9 cellular contexts compared by ENCODE assay signal in genomic region chr7:875051-875450, GRCh38. TPM values are rescaled to one million over a fixed set of nuclear protein-coding genes. Genes with fewer than 3 reads are reported as not detected.
DNase-seq lines count a peak whose midpoint lies in the region; ATAC-seq and TF ChIP-seq lines count a peak whose summit lies in the region.
"Had no signal": no experiment of that assay in that cellular context is flagged by ENCODE, and none has a peak within 500 bp of the region (broad histone marks: within the 10 kb centered on the region; RNA-seq: fewer than 3 reads in every experiment).

No MANE protein-coding gene starts in this region.

- H3K27ac Mint-ChIP-seq in progenitor cell of endocrine pancreas = peak overlapping the region; percentile 24

- H3K27ac ChIP-seq in caudate nucleus (ENCODE audit: low read depth, low read length) = peak overlapping the region; percentile 87

- peaks cover 9% of the 10 kb centered on the region for H3K4me1 Mint-ChIP-seq in progenitor cell of endocrine pancreas (ENCODE audit: low read depth)

- no peak for TF ChIP-seq CTCF in progenitor cell of endocrine pancreas (IDR thresholded peaks at IDR 0.05; ENCODE audit: unreplicated experiment)

- H3K9me3 Mint-ChIP-seq in progenitor cell of endocrine pancreas (ENCODE audit: low read depth) = no peaks in the 10 kb centered on the region

- no peaks in the 10 kb centered on the region for H3K27me3 Mint-ChIP-seq in progenitor cell of endocrine pancreas

- peak overlapping the region; percentile 16 for H3K4me3 Mint-ChIP-seq in progenitor cell of endocrine pancreas (ENCODE audit: low read depth)

- ATAC-seq in GM21529 (IDR thresholded peaks at IDR 0.05; ENCODE audit: unreplicated experiment) = no peak

- H3K36me3 Mint-ChIP-seq in progenitor cell of endocrine pancreas (ENCODE audit: insufficient read depth) = peaks cover 17% of the 10 kb centered on the region

- DNase-seq in COLO668 (lab: John Stamatoyannopoulos, UW; ENCODE audit: unreplicated experiment) = peak; percentile 80
- DNase-seq in NCI-H2081 (lab: John Stamatoyannopoulos, UW) = peak; percentile 40 to 81
- no peak for DNase-seq in caudate nucleus (lab: John Stamatoyannopoulos, UW)
- no peak for DNase-seq in progenitor cell of endocrine pancreas (ENCODE audit: low spot score, unreplicated experiment)
- DNase-seq in GM19240 (ENCODE audit: insufficient read length, low spot score) = no peak
- no peak for DNase-seq in HPDE6-E6E7 (ENCODE audit: extremely low spot score)
- no peak for DNase-seq in NCI-H187 (lab: John Stamatoyannopoulos, UW)
- DNase-seq: DMS 273 treated with DMSO at 0.1 percent for 48 hours had no signal

RNA-seq across cellular contexts. Expression of gene GET4, which starts 1.3 kb away (rescaled TPM):
- 58.2 and 58.7 TPM in 2 replicates for total RNA-seq in progenitor cell of endocrine pancreas

RNA-seq across cellular contexts. Expression of gene SUN1, which starts 42.8 kb away (rescaled TPM):
- total RNA-seq in progenitor cell of endocrine pancreas = 152 and 157 TPM in 2 replicates

Comparison
In these comparisons a context has a peak if more than half of its experiments do, and no peak if none do; other contexts are left out.
1. DNase-seq: peak in COLO668 (single experiment) and NCI-H2081 (2 of 2); none in caudate nucleus (0 of 61), progenitor cell of endocrine pancreas (single experiment), GM19240 (single experiment), HPDE6-E6E7 (single experiment) and NCI-H187 (0 of 2).